ENCODE assay signal across 8 cellular contexts in genomic region chr5:122845253-122846050, GRCh38. TPM values are rescaled to one million over a fixed set of nuclear protein-coding genes. Genes with fewer than 3 reads are reported as not detected.
DNase-seq lines count a peak whose midpoint lies in the region; FAIRE-seq and TF ChIP-seq lines count a peak whose summit lies in the region.

TSS of gene SNX24 (plus strand) at chr5:122845613. CDS start at chr5:122845634, 21 bp downstream.

- TF ChIP-seq POLR2A in H54 (IDR thresholded peaks at IDR 0.05; ENCODE audit: low read depth, low read length), result peak; percentile 79
- TF ChIP-seq POLR2A in prostate gland (IDR thresholded peaks at IDR 0.05), result peak; percentile 9

- intact Hi-C loops in prostate gland (cut with DNase I), result loop anchor here (10.0 kb wide), 2 partner anchors 189 to 239 kb away; partner anchors contain the start of genes PPIC and PRDM6

- H3K4me3 ChIP-seq in LNCaP clone FGC (ENCODE audit: low read depth, low read length), result peak within 1 kb of the TSS; percentile 68
- peak within 1 kb of the TSS; percentile 92 to 93 for H3K4me3 ChIP-seq in right atrium auricular region
- H3K4me3 ChIP-seq in prostate gland, result peak within 1 kb of the TSS; percentile 90 to 94

- H3K9me3 ChIP-seq in right atrium auricular region (peaks cover 0 to under 1% of the 10 kb centered on the region in 2 donors), prostate gland (no peaks in the 10 kb centered on the region)

- no peaks in the 10 kb centered on the region for H3K36me3 ChIP-seq in right atrium auricular region
- H3K36me3 ChIP-seq in prostate gland, result no peaks in the 10 kb centered on the region

- H3K4me1 ChIP-seq in right atrium auricular region (peaks cover 0 to 13% of the 10 kb centered on the region in 2 donors), prostate gland (replicated peaks) (no peaks in the 10 kb centered on the region)

- DNase-seq in GM10266 (ENCODE audit: extremely low spot score) (peak; percentile 87), H54 (ENCODE audit: insufficient read length, low spot score) (peak; percentile 73), LNCaP clone FGC (ENCODE audit: low read depth) (peak; percentile 10), T-helper 1 cell (peak; percentile 48 to 83 (median 61)), right atrium auricular region (ENCODE audit: low spot score) (peak; percentile 75), prostate gland (ENCODE audit: low spot score) (peak; percentile 71), ureter (ENCODE audit: low spot score) (peak; percentile 79)

- TF ChIP-seq CTCF in GM10266 (IDR thresholded peaks at IDR 0.05; ENCODE audit: control insufficient read depth, insufficient read depth, low read depth, missing control alignments), result no peak
- TF ChIP-seq CTCF in LNCaP clone FGC (IDR thresholded peaks at IDR 0.05; ENCODE audit: control insufficient read depth, extremely low read depth, insufficient read depth), result no peak
- no peak for TF ChIP-seq CTCF in right atrium auricular region (IDR thresholded peaks at IDR 0.05)
- peak in 1 of 4 experiments; percentile 3 for TF ChIP-seq CTCF in prostate gland (IDR thresholded peaks at IDR 0.05)

- under 1% methylated on average over 69 of the region's 91 CpGs for WGBS in prostate gland

- no peak for FAIRE-seq in H54 (lab: Jason Lieb, UNC)

- H3K27ac ChIP-seq in angular gyrus (ENCODE audit: low read depth, low read length) (peak within 1 kb of the TSS; percentile 66), right atrium auricular region (peak within 1 kb of the TSS; percentile 88 to 94), prostate gland (peak within 1 kb of the TSS; percentile 81 to 90)

- H3K27me3 ChIP-seq in right atrium auricular region, result no peaks in the 10 kb centered on the region
- no peaks in the 10 kb centered on the region for H3K27me3 ChIP-seq in prostate gland (replicated peaks; ENCODE audit: insufficient read depth)

RNA-seq across cellular contexts. Expression of gene SNX24, which starts in this region (rescaled TPM):
- total RNA-seq in right atrium auricular region (10 to 100 TPM; 10.8 to 13.2 TPM), prostate gland (10 to 100 TPM in 1 of 2 donors, 1 to 10 TPM in 1; 9.8 to 13.3 TPM), ureter (19.5 TPM)

Comparison
In these comparisons a context has a peak if more than half of its experiments do, and no peak if none do; other contexts are left out.
1. Peak in every context shown above with its lines: DNase-seq, H3K4me3 ChIP-seq and H3K27ac ChIP-seq.
2. DNase-seq: peak in every context shown above with its lines; median percentile 87 in GM10266; 79 in ureter; 75 in right atrium auricular region; 73 in H54; 71 in prostate gland; 61 in T-helper 1 cell; 10 in LNCaP clone FGC.